In the genomic region with DNA sequence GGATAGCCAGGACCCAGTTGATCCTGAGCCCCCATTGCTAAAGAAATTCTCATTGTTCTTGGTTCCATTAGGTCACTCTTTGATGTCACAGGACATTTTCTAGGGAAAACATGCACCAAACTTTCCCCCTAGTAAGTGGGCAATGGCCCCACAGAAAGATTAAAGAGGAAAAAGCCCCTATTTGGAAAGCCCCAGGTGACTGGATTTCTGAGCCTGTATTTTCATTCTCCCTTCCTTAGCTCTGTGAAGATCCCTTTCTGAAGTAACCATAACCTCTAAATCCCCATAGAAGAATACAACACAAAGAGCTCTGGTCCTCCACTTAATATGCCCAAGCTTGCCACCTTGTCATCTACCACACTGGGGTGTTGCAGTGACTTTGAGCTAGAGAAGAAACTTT, we compare ENCODE assay signal across 1 cellular context.
A peak's percentile ranks its signal among the peaks of the same experiment; 100 is the strongest.
TF ChIP-seq lines count a peak whose summit lies in the region.

No MANE protein-coding gene starts in this region.

TF ChIP-seq in GM12878, 131 proteins besides CTCF, POLR2A, EP300 and RAD21:
- TF ChIP-seq ZNF384 (IDR thresholded peaks at IDR 0.05; ENCODE audit: borderline replicate concordance, low read depth, low read length) (no peak), CREB1 (IDR thresholded peaks at IDR 0.05; ENCODE audit: low read depth) (peak; percentile 40; the same call in 1 of the 2 replicates)
